1 cellular context compared by ENCODE assay signal in genomic region chr6:42451595-42452170, GRCh38.
TF ChIP-seq lines count a peak whose summit lies in the region.

Gene TRERF1, minus strand, starts transcription at chr6:42451926. Its CDS starts 182,336 bp downstream, at chr6:42269590.

TF ChIP-seq in GM12878, 131 proteins besides CTCF, POLR2A, EP300 and RAD21:
- TF ChIP-seq SMARCA5 (IDR thresholded peaks at IDR 0.05) = no peak
- peak; percentile 9 to 62; a peak in 3 of 4 replicates for TF ChIP-seq BHLHE40 (IDR thresholded peaks at IDR 0.05; ENCODE audit: borderline replicate concordance in 1 of 2, low read depth in 2 of 2, low read length in 1 of 2)
- peak; percentile 86 for TF ChIP-seq ZNF384 (IDR thresholded peaks at IDR 0.05; ENCODE audit: borderline replicate concordance, low read depth, low read length)
- 0 out of 2 replicates have a peak, but pooled peaks have one; percentile 4 for TF ChIP-seq YY1 (IDR thresholded peaks at IDR 0.05; ENCODE audit: low read depth, low read length)
- TF ChIP-seq MYC (IDR thresholded peaks at IDR 0.05; ENCODE audit: insufficient read depth, insufficient read length, insufficient replicate concordance, low read length, severe bottlenecking) = peak; percentile 51
- peak; percentile 56; the same call in 1 of the 3 replicates for TF ChIP-seq POU2F2 (IDR thresholded peaks at IDR 0.05; ENCODE audit: borderline replicate concordance, low read depth, low read length)
- TF ChIP-seq IKZF2 (IDR thresholded peaks at IDR 0.05) = peak; percentile 35 to 37; a peak in 1 of 4 replicates
- 0 out of 2 replicates have a peak, but pooled peaks have one; percentile 24 for TF ChIP-seq RB1 (IDR thresholded peaks at IDR 0.05; ENCODE audit: borderline replicate concordance)
- 0 out of 2 replicates have a peak, but pooled peaks have one; percentile 8 for TF ChIP-seq MXI1 (IDR thresholded peaks at IDR 0.05; ENCODE audit: low read depth, low read length)
- TF ChIP-seq, protein P1, sequence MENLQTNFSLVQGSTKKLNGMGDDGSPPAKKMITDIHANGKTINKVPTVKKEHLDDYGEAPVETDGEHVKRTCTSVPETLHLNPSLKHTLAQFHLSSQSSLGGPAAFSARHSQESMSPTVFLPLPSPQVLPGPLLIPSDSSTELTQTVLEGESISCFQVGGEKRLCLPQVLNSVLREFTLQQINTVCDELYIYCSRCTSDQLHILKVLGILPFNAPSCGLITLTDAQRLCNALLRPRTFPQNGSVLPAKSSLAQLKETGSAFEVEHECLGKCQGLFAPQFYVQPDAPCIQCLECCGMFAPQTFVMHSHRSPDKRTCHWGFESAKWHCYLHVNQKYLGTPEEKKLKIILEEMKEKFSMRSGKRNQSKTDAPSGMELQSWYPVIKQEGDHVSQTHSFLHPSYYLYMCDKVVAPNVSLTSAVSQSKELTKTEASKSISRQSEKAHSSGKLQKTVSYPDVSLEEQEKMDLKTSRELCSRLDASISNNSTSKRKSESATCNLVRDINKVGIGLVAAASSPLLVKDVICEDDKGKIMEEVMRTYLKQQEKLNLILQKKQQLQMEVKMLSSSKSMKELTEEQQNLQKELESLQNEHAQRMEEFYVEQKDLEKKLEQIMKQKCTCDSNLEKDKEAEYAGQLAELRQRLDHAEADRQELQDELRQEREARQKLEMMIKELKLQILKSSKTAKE (IDR thresholded peaks at IDR 0.05; ENCODE audit: low read depth, poor library complexity, severe bottlenecking) = no peak
- TF ChIP-seq RCOR1 (conservative IDR thresholded peaks at IDR 0.05; ENCODE audit: low read depth, low read length) = 0 out of 2 replicates have a peak, but pooled peaks have one; percentile 34
- no peak for TF ChIP-seq GABPA (IDR thresholded peaks at IDR 0.05; ENCODE audit: low read depth)
- peak; percentile 55; the same call in 1 of the 2 replicates for TF ChIP-seq RELB (IDR thresholded peaks at IDR 0.05; ENCODE audit: low read depth)
- peak; percentile 75; the same call in 1 of the 2 replicates for TF ChIP-seq NBN (IDR thresholded peaks at IDR 0.05)
